In genomic region chr2:159090514-159091201, GRCh38 we compare ENCODE assay signal across 8 cellular contexts.
DNase-seq lines count a peak whose midpoint lies in the region; ATAC-seq, FAIRE-seq and TF ChIP-seq lines count a peak whose summit lies in the region.

No MANE protein-coding gene starts in this region.

- no peaks in the 10 kb centered on the region for H3K9me3 Mint-ChIP-seq in stimulated activated naive CD8-positive, alpha-beta T cell treated with anti-CD3 and anti-CD28 coated beads, Interleukin-15, Interleukin-2, amounts not matched to agents 100 ng/mL and 50 ng/mL, for 24 hours

- no peak for ATAC-seq in stimulated activated naive CD8-positive, alpha-beta T cell treated with anti-CD3 and anti-CD28 coated beads, Interleukin-15, Interleukin-2, amounts not matched to agents 100 U/mL and 50 U/mL, for 24 hours
- peak; percentile 54 for ATAC-seq in HG03575 (IDR thresholded peaks at IDR 0.05; ENCODE audit: extremely low read depth, insufficient number of reproducible peaks, low FRiP score, unreplicated experiment)
- ATAC-seq in pancreas: peak; percentile 38 to 71 (median 68)
- ATAC-seq in GM18520 (IDR thresholded peaks at IDR 0.05; ENCODE audit: unreplicated experiment): no peak

- H3K4me3 ChIP-seq in coronary artery (peak overlapping the region; percentile 8), pancreas (no peak overlapping the region)

- WGBS in pancreas, 2 donors: 68 to 70% methylated on average over 11 of the region's 11 CpGs

- peaks cover 0 to 28% (median 12%) of the 10 kb centered on the region in 3 donors for H3K4me1 ChIP-seq in pancreas

- peaks cover 43% of the 10 kb centered on the region for H3K4me1 Mint-ChIP-seq in stimulated activated naive CD8-positive, alpha-beta T cell treated with anti-CD3 and anti-CD28 coated beads, Interleukin-15, Interleukin-2, amounts not matched to agents 100 ng/mL and 50 ng/mL, for 24 hours (ENCODE audit: low read depth)

- H3K27me3 ChIP-seq in pancreas: no peaks in the 10 kb centered on the region

- intact Hi-C loops in pancreas (cut with DNase I): no loop called here

- H3K36me3 Mint-ChIP-seq in stimulated activated naive CD8-positive, alpha-beta T cell treated with anti-CD3 and anti-CD28 coated beads, Interleukin-15, Interleukin-2, amounts not matched to agents 100 ng/mL and 50 ng/mL, for 24 hours (ENCODE audit: low read depth): no peaks in the 10 kb centered on the region

- H3K36me3 ChIP-seq in pancreas: no peaks in the 10 kb centered on the region

- H3K27ac Mint-ChIP-seq in stimulated activated naive CD8-positive, alpha-beta T cell treated with anti-CD3 and anti-CD28 coated beads, Interleukin-15, Interleukin-2, amounts not matched to agents 100 ng/mL and 50 ng/mL, for 24 hours: peak overlapping the region; percentile 37

- FAIRE-seq in pancreas (lab: Jason Lieb, UNC): no peak

- H3K27ac ChIP-seq in coronary artery (peak overlapping the region; percentile 75 to 84), pancreas (peak overlapping the region in 3 of 4 donors; percentile 6 to 54 (median 29))

- TF ChIP-seq CTCF in coronary artery (IDR thresholded peaks at IDR 0.05) (no peak), pancreas (IDR thresholded peaks at IDR 0.05) (no peak)

- H3K4me3 Mint-ChIP-seq in stimulated activated naive CD8-positive, alpha-beta T cell treated with anti-CD3 and anti-CD28 coated beads, Interleukin-15, Interleukin-2, amounts not matched to agents 100 ng/mL and 50 ng/mL, for 24 hours: no peak overlapping the region

- no peak for DNase-seq in stimulated activated naive CD8-positive, alpha-beta T cell treated with anti-CD3 and anti-CD28 coated beads, Interleukin-15, Interleukin-2, amounts not matched to agents 100 U/mL and 50 U/mL, for 24 hours
- DNase-seq in coronary artery (ENCODE audit: low spot score) (no peak), pancreas (peak in 2 of 6 donors; percentile 20 to 26), epidermal melanocyte (ENCODE audit: insufficient read length, low spot score) (no peak), NCI-H187 treated with DMSO at 0.1 percent for 48 hours (lab: John Stamatoyannopoulos, UW) (no peak)

- no peaks in the 10 kb centered on the region for H3K9me3 ChIP-seq in pancreas

- no peaks in the 10 kb centered on the region for H3K27me3 Mint-ChIP-seq in stimulated activated naive CD8-positive, alpha-beta T cell treated with anti-CD3 and anti-CD28 coated beads, Interleukin-15, Interleukin-2, amounts not matched to agents 100 ng/mL and 50 ng/mL, for 24 hours

Comparison
In these comparisons a context has a peak if more than half of its experiments do, and no peak if none do; other contexts are left out.
1. ATAC-seq: peak in HG03575 (single experiment) and pancreas (4 of 4); none in stimulated activated naive CD8-positive, alpha-beta T cell treated with anti-CD3 and anti-CD28 coated beads, Interleukin-15, Interleukin-2, amounts not matched to agents 100 U/mL and 50 U/mL, for 24 hours (single experiment) and GM18520 (single experiment).